ENCODE assay signal across 10 cellular contexts in the genomic region with DNA sequence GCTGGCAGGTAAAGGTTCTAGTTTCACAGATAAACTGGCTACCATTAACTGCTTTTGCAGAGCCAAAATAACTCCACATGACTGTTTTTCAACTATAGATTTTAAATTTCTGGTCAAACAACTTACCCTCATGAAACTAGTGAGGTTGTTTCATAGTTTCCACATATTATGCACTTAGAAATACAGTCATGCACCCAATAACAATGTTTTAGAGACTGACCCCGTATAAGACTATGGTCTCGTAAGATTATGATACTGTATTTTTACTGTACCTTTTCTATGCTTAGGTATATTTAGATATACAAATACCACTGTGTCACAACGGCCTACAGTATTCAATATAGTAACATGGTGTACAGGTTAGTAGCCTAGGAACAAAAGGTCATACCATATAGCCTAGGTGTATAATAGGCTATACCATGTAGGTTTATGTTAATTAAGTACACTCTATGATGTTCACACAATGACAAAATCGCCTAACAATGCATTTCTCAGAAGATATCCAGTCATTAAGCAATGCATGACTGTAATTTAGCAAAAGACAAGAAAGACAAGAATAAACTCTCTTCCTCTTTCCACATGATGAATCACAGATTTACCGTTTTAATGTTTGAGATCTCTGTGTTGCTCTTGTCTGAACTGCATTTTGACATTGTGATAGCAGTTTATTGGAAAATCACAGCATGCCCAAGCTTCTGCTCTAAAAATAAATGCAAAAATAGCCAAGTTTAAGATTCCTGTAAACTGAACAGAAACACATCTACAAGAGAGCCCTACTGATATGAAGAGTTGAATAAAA. TPM values are rescaled to one million over a fixed set of nuclear protein-coding genes. Genes with fewer than 3 reads are reported as not detected.
DNase-seq lines count a peak whose midpoint lies in the region; FAIRE-seq and TF ChIP-seq lines count a peak whose summit lies in the region.
"Had no signal": no experiment of that assay in that cellular context is flagged by ENCODE, and none has a peak within 500 bp of the region (broad histone marks: within the 10 kb centered on the region; RNA-seq: fewer than 3 reads in every experiment).

No MANE protein-coding gene starts in this region.

- WGBS in H1 (ENCODE audit: extremely low coverage in 1 of 2, insufficient coverage in 1 of 2, insufficient read length in 1 of 2, insufficient replicate concordance in 2 of 2, low coverage in 1 of 2, low lambda C conversion rate in 2 of 2, missing lambda C conversion rate in 1 of 2), 2 experiments: 80% methylated on average over 5 of the region's 5 CpGs; no CpG with 5 or more reads in 1 of the 2 experiments

- H3K9me3 Mint-ChIP-seq in osteocyte (ENCODE audit: unreplicated experiment): peaks cover 8% of the 10 kb centered on the region

- no peak overlapping the region for H2BK20ac ChIP-seq in H1 (ENCODE audit: low read length)

- no peak overlapping the region for H2AK5ac ChIP-seq in H1 (ENCODE audit: low read depth, low read length)

- peak overlapping the region; percentile 48 for H3K27ac Mint-ChIP-seq in osteocyte (ENCODE audit: unreplicated experiment)

- no peaks in the 10 kb centered on the region for H3K27me3 ChIP-seq in H1 (replicated peaks in 1 of 4; ENCODE audit: control insufficient read depth in 3 of 4, extremely low read depth in 1 of 4, insufficient read depth in 3 of 4, low read length in 3 of 4)

- H4K91ac ChIP-seq in H1 (replicated peaks; ENCODE audit: insufficient read length, low read length): no peak overlapping the region

- peaks cover 0 to 2% of the 10 kb centered on the region in 2 experiments for H4K20me1 ChIP-seq in H1 (replicated peaks in 1 of 2; ENCODE audit: control insufficient read depth in 1 of 2, insufficient read depth in 2 of 2, low read length in 2 of 2)

- FAIRE-seq in D721Med (lab: Jason Lieb, UNC) (peak; percentile 77), H1 (lab: Jason Lieb, UNC) (peak; percentile 28)

- no peak overlapping the region for H3K56ac ChIP-seq in H1 (replicated peaks; ENCODE audit: insufficient read length, low read depth, low read length)

- H3K79me1 ChIP-seq in H1 (ENCODE audit: low read depth, low read length): no peaks in the 10 kb centered on the region

- no peak for TF ChIP-seq RAD21 in H1 (IDR thresholded peaks at IDR 0.05 in 1 of 2, conservative IDR thresholded peaks at IDR 0.05 in 1 of 2; ENCODE audit: low read depth in 2 of 2, low read length in 2 of 2)

- no peak for TF ChIP-seq CTCF in D721Med (IDR thresholded peaks at IDR 0.05; ENCODE audit: insufficient read depth, missing control alignments)
- TF ChIP-seq CTCF in H1 (IDR thresholded peaks at IDR 0.05; ENCODE audit: control extremely low read depth in 1 of 3, insufficient read depth in 1 of 3, low read depth in 1 of 3, low read length in 3 of 3): no peak
- no peak for TF ChIP-seq CTCF in osteocyte (IDR thresholded peaks at IDR 0.05)

- H3K4ac ChIP-seq in H1 (replicated peaks; ENCODE audit: insufficient read length, low read depth, low read length): no peak overlapping the region

- no peaks in the 10 kb centered on the region; the same call in 1 of the 2 replicates for H3K23me2 ChIP-seq in H1 (ENCODE audit: low read depth, low read length)

- H2BK5ac ChIP-seq in H1 (ENCODE audit: low read depth, low read length): no peak overlapping the region

- H3K23ac ChIP-seq in H1 (ENCODE audit: insufficient read length): no peak overlapping the region

- no peaks in the 10 kb centered on the region for H3K36me3 ChIP-seq in H1 (ENCODE audit: control insufficient read depth in 2 of 4, insufficient read depth in 4 of 4, low read length in 3 of 4)

- no peak overlapping the region for H3K4me3 Mint-ChIP-seq in osteocyte (ENCODE audit: unreplicated experiment)

- H2BK120ac ChIP-seq in H1 (replicated peaks; ENCODE audit: low read depth, low read length): no peak overlapping the region

- no peaks in the 10 kb centered on the region for H3K9me3 ChIP-seq in H1 (ENCODE audit: insufficient read depth in 2 of 2, low read depth in 1 of 2, low read length in 1 of 2)

- no peak overlapping the region for H2BK15ac ChIP-seq in H1 (ENCODE audit: low read length)

- POLR2A ChIA-PET in H1 (lab: Charles Lee; ENCODE audit: partially characterized antibody): no interaction called here

- no peak overlapping the region for H2BK12ac ChIP-seq in H1 (ENCODE audit: low read depth, low read length)

- H3K18ac ChIP-seq in H1 (ENCODE audit: extremely low read depth, low read length): no peak overlapping the region

- no peak overlapping the region for H3K4me2 ChIP-seq in H1 (ENCODE audit: insufficient read depth in 1 of 2, low read depth in 2 of 2, low read length in 2 of 2)

- H3K79me2 ChIP-seq in H1 (ENCODE audit: control insufficient read depth in 1 of 2, insufficient read depth in 2 of 2, low read length in 2 of 2): peaks cover 0 to 95% of the 10 kb centered on the region in 2 experiments; a peak in 2 of 4 replicates

- H3K4me1 Mint-ChIP-seq in osteocyte (ENCODE audit: unreplicated experiment): peaks cover 40% of the 10 kb centered on the region

- no peak overlapping the region for H3K14ac ChIP-seq in H1 (ENCODE audit: insufficient read length)

- H4K8ac ChIP-seq in H1 (ENCODE audit: extremely low read depth, insufficient read depth, low read length): no peak overlapping the region

- peaks cover 2 to 14% (median 7%) of the 10 kb centered on the region in 4 experiments; a peak in 5 of 7 replicates for H3K4me1 ChIP-seq in H1 (replicated peaks in 1 of 4; ENCODE audit: control insufficient read depth in 3 of 4, insufficient read depth in 4 of 4, low read length in 3 of 4)

- no peak for TF ChIP-seq EP300 in H1 (IDR thresholded peaks at IDR 0.05; ENCODE audit: borderline replicate concordance in 1 of 2, low read depth in 2 of 2, low read length in 2 of 2)

- H4K5ac ChIP-seq in H1 (ENCODE audit: insufficient read length, low read depth, low read length): no peak overlapping the region

- H2AFZ ChIP-seq in H1 (ENCODE audit: low read length): no peak overlapping the region

- no peak for DNase-seq in D721Med (ENCODE audit: insufficient read length, low spot score)
- DNase-seq in NAMALWA (ENCODE audit: low spot score): peak; percentile 40
- no peak for DNase-seq in H1 (ENCODE audit: low read depth in 1 of 2, low spot score in 2 of 2)
- no peak for DNase-seq in osteocyte (ENCODE audit: extremely low spot score, unreplicated experiment)
- no peak for DNase-seq in NCI-H1105 (lab: John Stamatoyannopoulos, UW)
- no peak for DNase-seq in HuH-7 (ENCODE audit: low spot score)
- DNase-seq in nucleus accumbens (lab: John Stamatoyannopoulos, UW): no peak
- DNase-seq in NCI-H524 treated with DMSO at 0.1 percent for 48 hours (lab: John Stamatoyannopoulos, UW): no peak
- DNase-seq: islet precursor cell; stimulated activated CD4-positive, alpha-beta T cell treated with anti-CD3 and anti-CD28 coated beads, Interleukin-1b, Interleukin-23, amount 100 ng/mL, for 48 hours had no signal

- no peak overlapping the region for H3K4me3 ChIP-seq in H1 (ENCODE audit: extremely low read depth in 1 of 4, insufficient read depth in 2 of 4, low read depth in 3 of 4, low read length in 4 of 4)

- no peak for TF ChIP-seq POLR2A in H1 (IDR thresholded peaks at IDR 0.05; ENCODE audit: control extremely low read depth in 1 of 2, low read depth in 2 of 2, low read length in 2 of 2)

- peaks cover 6% of the 10 kb centered on the region for H3K36me3 Mint-ChIP-seq in osteocyte (ENCODE audit: unreplicated experiment)

- no peak overlapping the region for H3K9ac ChIP-seq in H1 (replicated peaks in 1 of 4; ENCODE audit: extremely low read depth in 1 of 4, low read depth in 3 of 4, low read length in 3 of 4)

- H3K27me3 Mint-ChIP-seq in osteocyte (ENCODE audit: unreplicated experiment): no peaks in the 10 kb centered on the region

- H3K27ac ChIP-seq in H1 (ENCODE audit: low read depth, low read length): no peak overlapping the region

- CTCF ChIA-PET in H1 (lab: Charles Lee; ENCODE audit: partially characterized antibody): interaction anchor here (0.8 kb wide), 1 partner anchor 221 kb away, joined by 3 read pairs; no protein-coding TSS in a partner anchor

TF ChIP-seq in H1, 55 proteins besides CTCF, POLR2A, EP300 and RAD21 (continues in another document):
- TF ChIP-seq JUND (IDR thresholded peaks at IDR 0.05; ENCODE audit: low read length) (no peak), BCL11A (IDR thresholded peaks at IDR 0.05; ENCODE audit: low read depth in 2 of 2, low read length in 2 of 2) (no peak), RXRA (IDR thresholded peaks at IDR 0.05; ENCODE audit: insufficient read depth, low read depth, low read length) (no peak), HDAC2 (IDR thresholded peaks at IDR 0.05; ENCODE audit: borderline replicate concordance in 1 of 2, low read depth in 2 of 2, low read length in 2 of 2) (no peak), GABPA (IDR thresholded peaks at IDR 0.05; ENCODE audit: borderline replicate concordance, insufficient read depth, low read length) (no peak), ASH2L (IDR thresholded peaks at IDR 0.05; ENCODE audit: low read length) (no peak), SIN3A (conservative IDR thresholded peaks at IDR 0.05 in 1 of 2, IDR thresholded peaks at IDR 0.05 in 1 of 2; ENCODE audit: low read depth in 1 of 2, low read length in 2 of 2) (no peak), RFX5 (IDR thresholded peaks at IDR 0.05; ENCODE audit: borderline replicate concordance, low read depth, low read length) (no peak), BRCA1 (IDR thresholded peaks at IDR 0.05; ENCODE audit: low read depth, low read length) (no peak), POLR2AphosphoS5 (IDR thresholded peaks at IDR 0.05; ENCODE audit: low read depth, low read length) (no peak), CBX5 (IDR thresholded peaks at IDR 0.05; ENCODE audit: low read depth, low read length) (no peak)
- TF ChIP-seq, protein P1, sequence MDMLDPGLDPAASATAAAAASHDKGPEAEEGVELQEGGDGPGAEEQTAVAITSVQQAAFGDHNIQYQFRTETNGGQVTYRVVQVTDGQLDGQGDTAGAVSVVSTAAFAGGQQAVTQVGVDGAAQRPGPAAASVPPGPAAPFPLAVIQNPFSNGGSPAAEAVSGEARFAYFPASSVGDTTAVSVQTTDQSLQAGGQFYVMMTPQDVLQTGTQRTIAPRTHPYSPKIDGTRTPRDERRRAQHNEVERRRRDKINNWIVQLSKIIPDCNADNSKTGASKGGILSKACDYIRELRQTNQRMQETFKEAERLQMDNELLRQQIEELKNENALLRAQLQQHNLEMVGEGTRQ (IDR thresholded peaks at IDR 0.05; ENCODE audit: low read length): no peak

RNA-seq across cellular contexts. Expression of a gene that starts 17.1 kb away (rescaled TPM):
- 60.2 and 61.8 TPM in 2 replicates for total RNA-seq in H1 (2021; fragmentation: NEBNext Ultra II Directional; extraction: Animal tissue kit (Norgen Biotek cat#: 25700))
- polyA plus RNA-seq in H1 (2011; rRNA removed): 8.1 and 11.9 TPM in 2 replicates
- polyA plus RNA-seq in H1 (2011; cell fraction: cytosol; rRNA removed): 15.2 TPM
- polyA plus RNA-seq in H1 (2011; cell fraction: nucleus; rRNA removed): 33.2 TPM
- 18.4 to 26.5 TPM (median 24.5 TPM) in 4 replicates for polyA plus RNA-seq in H1 (2012, experiment 1 of 2)
- 1.2 TPM for polyA plus RNA-seq in H1 (2012, experiment 2 of 2)
- polyA plus RNA-seq in H1 (2013, experiment 1 of 2): 64.6 TPM
- 66.0 TPM for polyA plus RNA-seq in H1 (2013, experiment 2 of 2)
- polyA minus RNA-seq in H1 (2011; rRNA and poly(A)+ RNA removed): 93.2 and 119 TPM in 2 replicates
- polyA minus RNA-seq in H1 (2011; cell fraction: cytosol; rRNA and poly(A)+ RNA removed): 46.0 TPM
- polyA minus RNA-seq in H1 (2011; cell fraction: nucleus; rRNA and poly(A)+ RNA removed): 149 TPM
- total RNA-seq in osteocyte: 51.7 and 55.9 TPM in 2 replicates
